In the genomic region with DNA sequence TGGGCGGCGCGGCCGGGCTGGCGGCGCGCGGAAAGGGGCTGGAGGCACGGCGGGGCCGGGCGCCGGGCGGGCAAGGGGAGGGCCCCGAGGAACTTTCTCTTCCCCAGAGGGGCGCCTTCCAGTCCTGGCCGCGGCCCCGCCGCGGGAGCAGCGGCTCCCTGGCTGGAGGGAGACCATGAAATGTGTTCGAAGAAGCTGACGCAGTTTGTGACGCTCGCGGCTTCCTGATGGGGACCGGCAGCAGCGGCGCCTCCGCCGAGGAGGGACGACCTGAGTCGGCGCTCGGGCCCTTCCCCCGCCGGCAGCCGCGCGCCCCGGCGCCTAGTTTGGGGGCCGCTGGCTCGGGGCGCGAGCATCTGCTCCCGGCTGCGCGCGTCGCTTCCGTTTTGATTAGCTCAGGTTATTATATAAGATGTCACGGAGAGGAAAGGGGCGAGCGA, we compare ENCODE assay signal across 8 cellular contexts. TPM values are rescaled to one million over a fixed set of nuclear protein-coding genes. Genes with fewer than 3 reads are reported as not detected.
A peak's percentile ranks its signal among the peaks of the same experiment; 100 is the strongest.
DNase-seq lines count a peak whose midpoint lies in the region; ATAC-seq and TF ChIP-seq lines count a peak whose summit lies in the region.

No MANE protein-coding gene starts in this region.

- peak overlapping the region; percentile 94 for H3K4me2 ChIP-seq in BLaER1

- ATAC-seq in GM19035 (IDR thresholded peaks at IDR 0.05; ENCODE audit: unreplicated experiment): peak; percentile 61
- ATAC-seq in HG03280 (IDR thresholded peaks at IDR 0.05; ENCODE audit: unreplicated experiment): peak; percentile 49
- peak; percentile 70 for ATAC-seq in omental fat pad (ENCODE audit: low FRiP score)

- H3K9me3 Mint-ChIP-seq in activated naive CD4-positive, alpha-beta T cell treated with anti-CD3 and anti-CD28 coated beads for 36 hours: peaks cover 12% of the 10 kb centered on the region

- peak overlapping the region; percentile 78 for H3K27ac Mint-ChIP-seq in activated naive CD4-positive, alpha-beta T cell treated with anti-CD3 and anti-CD28 coated beads for 36 hours

- TF ChIP-seq CTCF in omental fat pad (IDR thresholded peaks at IDR 0.05) (no peak), testis (IDR thresholded peaks at IDR 0.05) (no peak)

- peaks cover 33% of the 10 kb centered on the region for H3K4me1 Mint-ChIP-seq in activated naive CD4-positive, alpha-beta T cell treated with anti-CD3 and anti-CD28 coated beads for 36 hours (ENCODE audit: low read depth)

- 1% methylated on average over 20 to 38 of the region's 56 CpGs for WGBS in testis, 2 donors

- peak overlapping the region; percentile 83 for H3K4me3 ChIP-seq in BLaER1
- H3K4me3 ChIP-seq in testis: peak overlapping the region; percentile 81 to 93

- peak overlapping the region; percentile 86 for H3K9ac ChIP-seq in BLaER1

- peaks cover 8% of the 10 kb centered on the region for H3K36me3 Mint-ChIP-seq in activated naive CD4-positive, alpha-beta T cell treated with anti-CD3 and anti-CD28 coated beads for 36 hours (ENCODE audit: low read depth)

- H3K27me3 ChIP-seq in BLaER1 (peaks cover 7% of the 10 kb centered on the region; the same call in 1 of the 2 replicates), testis (no peaks in the 10 kb centered on the region)

- H3K27ac ChIP-seq in BLaER1 (peak overlapping the region; percentile 80), testis (peak overlapping the region; percentile 91)

- peak overlapping the region; percentile 80 for H3K4me3 Mint-ChIP-seq in activated naive CD4-positive, alpha-beta T cell treated with anti-CD3 and anti-CD28 coated beads for 36 hours

- TF ChIP-seq POLR2A in testis (IDR thresholded peaks at IDR 0.05): no peak

- no peaks in the 10 kb centered on the region for H3K27me3 Mint-ChIP-seq in activated naive CD4-positive, alpha-beta T cell treated with anti-CD3 and anti-CD28 coated beads for 36 hours (ENCODE audit: low read depth)

- H3K4me1 ChIP-seq in BLaER1 (peaks cover 6% of the 10 kb centered on the region), testis (peaks cover 4% of the 10 kb centered on the region)

- intact Hi-C loops in activated naive CD4-positive, alpha-beta T cell treated with anti-CD3 and anti-CD28 coated beads for 36 hours (cut with micrococcal nuclease): loop anchor here (2.0 to 5.0 kb wide), 5 partner anchors 131 to 1301 kb away; a partner anchor contains a TSS
- intact Hi-C loops in testis (cut with DNase I; ENCODE audit: low total_unique reads): no loop called here

- DNase-seq in RPMI7951 (ENCODE audit: low read depth) (peak; percentile 60), germinal center (ENCODE audit: low spot score) (peak; percentile 75), omental fat pad (ENCODE audit: low spot score) (no peak), testis (peak; percentile 59)
- peak; percentile 75 for DNase-seq in activated naive CD4-positive, alpha-beta T cell treated with anti-CD3 and anti-CD28 coated beads for 36 hours

- peaks cover 35% of the 10 kb centered on the region for H4K20me1 ChIP-seq in BLaER1

- H3K36me3 ChIP-seq in BLaER1 (no peaks in the 10 kb centered on the region), testis (ENCODE audit: low read depth, missing control alignments) (no peaks in the 10 kb centered on the region)

- H3K9me3 ChIP-seq in BLaER1 (no peaks in the 10 kb centered on the region), testis (no peaks in the 10 kb centered on the region)

- CTCF ChIA-PET in activated naive CD4-positive, alpha-beta T cell treated with anti-CD3 and anti-CD28 coated beads for 36 hours (lab: Charles Lee): interaction anchor here (0.8 to 1.8 kb wide), 2 partner anchors 74 to 158 kb away, joined by 3 to 6 read pairs; no protein-coding TSS in a partner anchor

RNA-seq across cellular contexts. Expression of a gene that starts 57.2 kb away (rescaled TPM):
- total RNA-seq in RPMI7951 (2014; rRNA removed; shearing (Covaris generic)): 29.5 and 31.8 TPM in 2 replicates
- total RNA-seq in activated naive CD4-positive, alpha-beta T cell treated with anti-CD3 and anti-CD28 coated beads for 36 hours: 10 to 100 TPM; 34.2 to 36.4 TPM
- total RNA-seq in omental fat pad: 10 to 100 TPM; 31.9 to 55.4 (median 42.5) TPM
- total RNA-seq in testis: 10 to 100 TPM; 36.8 to 50.2 TPM
- 68.9 TPM for polyA plus RNA-seq in testis (ENCODE audit: insufficient read depth, low read depth, low replicate concordance)
